ENCODE assay signal across 9 cellular contexts in the genomic region with DNA sequence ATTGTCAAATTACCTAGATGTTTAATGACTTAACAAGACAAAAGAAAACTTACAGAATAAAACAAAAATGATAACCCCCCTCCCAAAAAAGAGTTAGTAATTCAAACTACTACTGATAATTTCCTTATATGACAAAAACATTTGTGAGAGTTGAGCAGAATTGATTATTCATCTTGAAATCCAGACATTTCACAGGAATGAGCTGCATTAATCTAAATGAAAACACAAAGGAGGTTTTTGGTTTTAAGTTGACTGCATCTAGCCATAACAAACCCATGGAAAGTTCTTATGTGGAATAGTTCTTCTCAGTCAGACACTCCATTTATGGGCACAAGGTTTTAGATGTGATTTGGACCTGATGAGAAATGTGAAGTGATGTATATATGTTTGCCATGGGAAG.
"Had no signal": no experiment of that assay in that cellular context is flagged by ENCODE, and none has a peak within 500 bp of the region (broad histone marks: within the 10 kb centered on the region; RNA-seq: fewer than 3 reads in every experiment).

No MANE protein-coding gene starts in this region.

- FAIRE-seq: H54, HepG2 had no signal

- H3K4me3 Mint-ChIP-seq: H9, IgD-negative memory B cell had no signal

- H3K27me3 Mint-ChIP-seq: IgD-negative memory B cell had no signal

- DNase-seq: GM23248, GOT3, H9, HCEC 1CT, KBM-7 had no signal

- H2AFZ ChIP-seq: GM23248 had no signal

- H3K4me3 ChIP-seq: GM23248 had no signal

- H3K9me3 Mint-ChIP-seq: H9 had no signal

- ATAC-seq: HepG2 had no signal

- H3K9ac ChIP-seq: GM23248 had no signal

- H3K27ac ChIP-seq: GM23248, HL-60 had no signal

- H3K27ac Mint-ChIP-seq: H9, IgD-negative memory B cell had no signal

- H3K36me3 Mint-ChIP-seq: IgD-negative memory B cell had no signal

- H3K4me1 Mint-ChIP-seq: IgD-negative memory B cell had no signal
